ENCODE assay signal across 27 cellular contexts in the genomic region with DNA sequence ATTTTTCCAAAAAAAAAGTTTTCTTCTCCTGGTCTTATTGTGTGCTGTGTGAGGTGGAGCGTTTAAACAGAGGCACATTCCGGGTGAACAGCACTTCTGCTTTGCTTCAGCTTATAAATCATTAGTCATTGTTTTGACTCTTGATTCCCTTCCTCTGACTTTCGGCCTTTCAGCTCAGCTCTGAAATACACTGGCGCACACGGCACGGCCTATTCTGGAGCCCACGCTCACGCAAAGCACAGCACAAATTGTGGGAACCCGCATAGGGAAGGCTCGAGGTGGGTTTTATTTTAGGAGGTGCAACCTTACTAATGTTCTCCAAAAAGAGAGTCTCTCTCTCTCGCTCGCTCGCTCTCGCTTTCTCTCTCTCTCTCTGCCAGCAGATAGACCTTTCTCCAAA. TPM values are rescaled to one million over a fixed set of nuclear protein-coding genes. Genes with fewer than 3 reads are reported as not detected.
A peak's percentile ranks its signal among the peaks of the same experiment; 100 is the strongest.
DNase-seq lines count a peak whose midpoint lies in the region; ATAC-seq, FAIRE-seq and TF ChIP-seq lines count a peak whose summit lies in the region.
"Had no signal": no experiment of that assay in that cellular context is flagged by ENCODE, and none has a peak within 500 bp of the region (broad histone marks: within the 10 kb centered on the region; RNA-seq: fewer than 3 reads in every experiment).

No MANE protein-coding gene starts in this region.

- no peak overlapping the region for H2AFZ ChIP-seq in astrocyte (ENCODE audit: low read depth, low read length)
- H2AFZ ChIP-seq in neural progenitor cell (replicated peaks) = no peak overlapping the region

- H3K4me2 ChIP-seq in astrocyte (ENCODE audit: low read length) (peak overlapping the region; percentile 88), neural progenitor cell (no peak overlapping the region)
- H3K4me2 ChIP-seq: A549 had no signal

- H3K9me3 ChIP-seq in HEK293 (ENCODE audit: control insufficient read depth, insufficient read depth, low read depth, low read length) = peaks cover 5% of the 10 kb centered on the region
- no peaks in the 10 kb centered on the region for H3K9me3 ChIP-seq in astrocyte (ENCODE audit: insufficient read depth, low read depth, low read length)
- H3K9me3 ChIP-seq in neural progenitor cell (ENCODE audit: low read depth) = no peaks in the 10 kb centered on the region
- H3K9me3 ChIP-seq: A549, Peyer's patch had no signal

- H3K4me3 Mint-ChIP-seq in astrocyte (ENCODE audit: unreplicated experiment) (peak overlapping the region; percentile 5), glutamatergic neuron (ENCODE audit: unreplicated experiment) (peak overlapping the region; percentile 22), neural progenitor cell (peak overlapping the region; percentile 87)
- H3K4me3 Mint-ChIP-seq: HFFc6 had no signal

- CTCF ChIA-PET in HEK293 (lab: Yijun Ruan, JAX) = no interaction called here

- H3K36me3 Mint-ChIP-seq in astrocyte (ENCODE audit: low read depth, unreplicated experiment) (no peaks in the 10 kb centered on the region), glutamatergic neuron (ENCODE audit: unreplicated experiment) (no peaks in the 10 kb centered on the region), neural progenitor cell (no peaks in the 10 kb centered on the region)

- POLR2A ChIA-PET in HEK293 (lab: Yijun Ruan, JAX) = no interaction called here

- TF ChIP-seq CTCF in HEK293 (tag by site-specific recombination; IDR thresholded peaks at IDR 0.05) (no peak), astrocyte (IDR thresholded peaks at IDR 0.05; ENCODE audit: insufficient read depth, low read depth, low read length) (no peak), glutamatergic neuron (IDR thresholded peaks at IDR 0.05; ENCODE audit: partially characterized antibody, unreplicated experiment) (no peak), neural progenitor cell (IDR thresholded peaks at IDR 0.05) (no peak)

- H3K4me1 ChIP-seq in HEK293 (ENCODE audit: control insufficient read depth, insufficient read depth, low read length) (no peaks in the 10 kb centered on the region), astrocyte (ENCODE audit: insufficient read depth, low read length) (no peaks in the 10 kb centered on the region), neural progenitor cell (no peaks in the 10 kb centered on the region)
- H3K4me1 ChIP-seq: A549, Peyer's patch had no signal

- H3K27ac ChIP-seq in HEK293 (ENCODE audit: extremely low read depth, low read depth, low read length) (no peak overlapping the region), astrocyte (ENCODE audit: low read depth, low read length) (peak overlapping the region; percentile 53), neural progenitor cell (no peak overlapping the region)
- H3K27ac ChIP-seq: A549, Peyer's patch had no signal

- no peaks in the 10 kb centered on the region for H3K79me2 ChIP-seq in astrocyte (ENCODE audit: insufficient read depth, low read length)
- no peaks in the 10 kb centered on the region for H3K79me2 ChIP-seq in neural progenitor cell (ENCODE audit: low read depth)

- H3F3A ChIP-seq in neural progenitor cell (ENCODE audit: low read depth) = no peaks in the 10 kb centered on the region

- H3K27ac Mint-ChIP-seq in astrocyte (ENCODE audit: unreplicated experiment) (peak overlapping the region; percentile 44), glutamatergic neuron (ENCODE audit: unreplicated experiment) (no peak overlapping the region), neural progenitor cell (peak overlapping the region; percentile 26)
- H3K27ac Mint-ChIP-seq: CD4-positive, alpha-beta memory T cell; HFFc6 had no signal

- H3K4me3 ChIP-seq in HEK293 (ENCODE audit: low read depth, low read length) (no peak overlapping the region), astrocyte (ENCODE audit: insufficient read depth, low read depth, low read length) (peak overlapping the region; percentile 10), neural progenitor cell (no peak overlapping the region)
- H3K4me3 ChIP-seq: A549, GM12878, Peyer's patch had no signal

- H3K27me3 ChIP-seq in astrocyte (ENCODE audit: insufficient read depth, low read length) = no peaks in the 10 kb centered on the region
- peaks cover 51% of the 10 kb centered on the region for H3K27me3 ChIP-seq in neural progenitor cell
- H3K27me3 ChIP-seq: Peyer's patch had no signal

- no peak for FAIRE-seq in astrocyte (lab: Jason Lieb, UNC)
- FAIRE-seq: G401.6, GM12878 had no signal

- ATAC-seq in GM18498 (IDR thresholded peaks at IDR 0.05; ENCODE audit: unreplicated experiment) = no peak
- ATAC-seq in HG03159 (IDR thresholded peaks at IDR 0.05; ENCODE audit: unreplicated experiment) = no peak
- no peak for ATAC-seq in GM18861 (IDR thresholded peaks at IDR 0.05; ENCODE audit: unreplicated experiment)
- ATAC-seq: A549, GM12878 had no signal

- H3K9ac ChIP-seq in astrocyte (ENCODE audit: low read length) = peak overlapping the region; percentile 73
- H3K9ac ChIP-seq in neural progenitor cell = no peak overlapping the region

- H3K4me1 Mint-ChIP-seq in astrocyte (ENCODE audit: low read depth, unreplicated experiment) (peaks cover 11% of the 10 kb centered on the region), glutamatergic neuron (ENCODE audit: low read depth, unreplicated experiment) (peaks cover 3% of the 10 kb centered on the region), neural progenitor cell (peaks cover 47% of the 10 kb centered on the region)

- H4K20me1 ChIP-seq in astrocyte (ENCODE audit: insufficient read depth, low read length) = no peaks in the 10 kb centered on the region
- peaks cover 18% of the 10 kb centered on the region for H4K20me1 ChIP-seq in neural progenitor cell (ENCODE audit: low read depth)

- no peaks in the 10 kb centered on the region for H3K9me3 Mint-ChIP-seq in astrocyte (ENCODE audit: unreplicated experiment)
- H3K9me3 Mint-ChIP-seq in glutamatergic neuron (ENCODE audit: unreplicated experiment) = peaks cover 11% of the 10 kb centered on the region
- peaks cover 2% of the 10 kb centered on the region for H3K9me3 Mint-ChIP-seq in neural progenitor cell
- H3K9me3 Mint-ChIP-seq: HFFc6 had no signal

- H3K36me3 ChIP-seq in HEK293 (ENCODE audit: control insufficient read depth in 2 of 2, insufficient read depth in 1 of 2, low read length in 2 of 2) (no peaks in the 10 kb centered on the region), astrocyte (ENCODE audit: insufficient read depth, low read length) (no peaks in the 10 kb centered on the region), neural progenitor cell (no peaks in the 10 kb centered on the region)
- H3K36me3 ChIP-seq: Peyer's patch had no signal

- DNase-seq in astrocyte (ENCODE audit: low read depth) (peak; percentile 16), glutamatergic neuron (no peak), neural progenitor cell (ENCODE audit: low spot score) (no peak), DMS114 treated with DMSO at 0.1 percent for 48 hours (lab: John Stamatoyannopoulos, UW; ENCODE audit: unreplicated experiment) (no peak)
- DNase-seq: AML-193; C1 segment of cervical spinal cord; CD4-positive, alpha-beta memory T cell; COR-L47; H9; HFFc6; IMR-90; KG1; MM.1S; NCI-H1694; NCI-H2029 treated with DMSO at 0.1 percent for 48 hours; NCI-H2227 treated with DMSO at 0.1 percent for 48 hours; NCI-H510A; NCI-H69; Peyer's patch; SHP77 treated with DMSO at 0.1 percent for 48 hours had no signal

- H3K27me3 Mint-ChIP-seq in astrocyte (ENCODE audit: low read depth, unreplicated experiment) (peaks cover 15% of the 10 kb centered on the region), glutamatergic neuron (ENCODE audit: unreplicated experiment) (peaks cover 8% of the 10 kb centered on the region), neural progenitor cell (ENCODE audit: insufficient read depth, low read depth) (peaks cover 2% of the 10 kb centered on the region)

TF ChIP-seq in HEK293, 187 proteins besides CTCF, POLR2A, EP300 and RAD21:
- no peak for TF ChIP-seq ZNF211 (tag by site-specific recombination; IDR thresholded peaks at IDR 0.05; ENCODE audit: low read depth)
- peak; percentile 38; the same call in 1 of the 2 replicates for TF ChIP-seq ZNF596 (tag by site-specific recombination; IDR thresholded peaks at IDR 0.05)

RNA-seq across cellular contexts. Expression of a gene that starts 4.0 kb away (rescaled TPM):
- 0.18 and 0.31 TPM in 2 replicates for total RNA-seq in astrocyte
- total RNA-seq in glutamatergic neuron (ENCODE audit: unreplicated experiment) = 1.8 TPM
- total RNA-seq in neural progenitor cell (ENCODE audit: low replicate concordance) = not detected in 2 replicates
- total RNA-seq: CD4-positive, alpha-beta memory T cell; GM12878; HFFc6; IMR-90; Peyer's patch had no signal

Comparison
In these comparisons a context has a peak if more than half of its experiments do, and no peak if none do; other contexts are left out.
1. H3K4me3 Mint-ChIP-seq: peak in every context shown above with its lines; median percentile 87 in neural progenitor cell; 22 in glutamatergic neuron; 5 in astrocyte.